In genomic region chr1:41648230-41648629, GRCh38 we compare ENCODE assay signal across 20 cellular contexts.
"Had no signal": no experiment of that assay in that cellular context is flagged by ENCODE, and none has a peak within 500 bp of the region (broad histone marks: within the 10 kb centered on the region; RNA-seq: fewer than 3 reads in every experiment).

No MANE protein-coding gene starts in this region.

- H3K4me3 ChIP-seq: lower lobe of right lung, right lobe of liver, skin epidermis had no signal

- ATAC-seq: lower lobe of right lung; naive thymus-derived CD4-positive, alpha-beta T cell; right lobe of liver had no signal

- H3K36me3 ChIP-seq: lower lobe of right lung, right lobe of liver, WERI-Rb-1 had no signal

- H3K27me3 Mint-ChIP-seq: activated naive CD8-positive, alpha-beta T cell treated with anti-CD3 and anti-CD28 coated beads, Interleukin-2, amount 10 ng/mL, durations not matched to agents 7 days and 5 days; naive thymus-derived CD4-positive, alpha-beta T cell had no signal

- H3K4me2 ChIP-seq: SK-N-SH had no signal

- H3K27ac Mint-ChIP-seq: activated naive CD8-positive, alpha-beta T cell treated with anti-CD3 and anti-CD28 coated beads, Interleukin-2, amount 10 ng/mL, durations not matched to agents 7 days and 5 days; naive thymus-derived CD4-positive, alpha-beta T cell; T-helper 2 cell treated with Interferon-gamma antibody and Interleukin-4, amounts not matched to agents 5 μg/mL and 100 μg/mL, for 36 hours had no signal

- H3K9ac ChIP-seq: SK-N-SH had no signal

- H3K27ac ChIP-seq: epithelial cell of prostate, lower lobe of right lung, right lobe of liver, skin epidermis, WERI-Rb-1 had no signal

- H3K9me3 Mint-ChIP-seq: activated naive CD8-positive, alpha-beta T cell treated with anti-CD3 and anti-CD28 coated beads, Interleukin-2, amount 10 ng/mL, durations not matched to agents 7 days and 5 days; naive thymus-derived CD4-positive, alpha-beta T cell; neural crest cell; T-helper 2 cell treated with Interferon-gamma antibody and Interleukin-4, amounts not matched to agents 5 μg/mL and 100 μg/mL, for 36 hours had no signal

- H3K4me3 Mint-ChIP-seq: activated naive CD8-positive, alpha-beta T cell treated with anti-CD3 and anti-CD28 coated beads, Interleukin-2, amount 10 ng/mL, durations not matched to agents 7 days and 5 days; naive thymus-derived CD4-positive, alpha-beta T cell; neural crest cell; T-helper 2 cell treated with Interferon-gamma antibody and Interleukin-4, amounts not matched to agents 5 μg/mL and 100 μg/mL, for 36 hours had no signal

- H3K27me3 ChIP-seq: right lobe of liver had no signal

- H3K4me1 ChIP-seq: right lobe of liver had no signal

- H3K9me3 ChIP-seq: lower lobe of right lung, right lobe of liver, SK-N-SH had no signal

- DNase-seq: activated CD4-positive, CD25-positive, alpha-beta regulatory T cell treated with anti-CD3 and anti-CD28 coated beads, Interleukin-2, amount 50 U/mL, for 72 hours; activated CD8-positive, alpha-beta memory T cell treated with anti-CD3 and anti-CD28 coated beads, Interleukin-2, amount 50 U/mL, for 4 hours; activated gamma-delta T cell; activated naive CD8-positive, alpha-beta T cell treated with anti-CD3 and anti-CD28 coated beads, Interleukin-2, amount 10 ng/mL, durations not matched to agents 7 days and 5 days; amygdala; cerebellar nuclear complex; cortex of kidney; kidney; lower lobe of right lung; naive thymus-derived CD4-positive, alpha-beta T cell; right lobe of liver; SHP77 treated with DMSO at 0.1 percent for 48 hours; SK-N-SH; stimulated activated CD4-positive, alpha-beta T cell treated with anti-CD3 and anti-CD28 coated beads, Interleukin-1b, Interleukin-23, amount 100 ng/mL, for 48 hours; stimulated activated naive CD4-positive, alpha-beta T cell; WERI-Rb-1 had no signal
